ENCODE assay signal across 23 cellular contexts in genomic region chr13:31334994-31335549, GRCh38.
"Had no signal": no experiment of that assay in that cellular context is flagged by ENCODE, and none has a peak within 500 bp of the region (broad histone marks: within the 10 kb centered on the region; RNA-seq: fewer than 3 reads in every experiment).

No MANE protein-coding gene starts in this region.

- ATAC-seq: heart right ventricle; left ventricle myocardium superior; naive thymus-derived CD4-positive, alpha-beta T cell; right lobe of liver; stimulated activated naive B cell treated with anti-CD40 and anti-IgM and Interleukin-4, amounts not matched to agents 10 μg/mL and 1 μg/mL and 100 μg/mL, for 72 hours; stimulated activated naive CD8-positive, alpha-beta T cell treated with anti-CD3 and anti-CD28 coated beads, Interleukin-15, amount 100 ng/mL, for 72 hours; upper lobe of right lung had no signal

- FAIRE-seq: colon had no signal

- H3K4me3 ChIP-seq: heart right ventricle, lung, prostate gland, right lobe of liver, testis, tibial nerve, upper lobe of right lung, vagina had no signal

- H2AFZ ChIP-seq: parathyroid adenoma had no signal

- H3K79me2 ChIP-seq: parathyroid adenoma had no signal

- H3K27me3 ChIP-seq: heart right ventricle, right lobe of liver, testis, tibial nerve, upper lobe of right lung, vagina had no signal

- DNase-seq: dermis blood vessel endothelial cell; erythroblast; foreskin melanocyte; heart right ventricle; islet precursor cell; left ventricle myocardium superior; mesenchymal stem cell; midbrain; naive thymus-derived CD4-positive, alpha-beta T cell; nephron progenitor cell; right lobe of liver; stimulated activated CD4-positive, alpha-beta T cell treated with anti-CD3 and anti-CD28 coated beads, Interleukin-2, amount 100 ng/mL, for 24 hours; stimulated activated CD4-positive, alpha-beta T cell treated with anti-CD3 and anti-CD28 coated beads, Interleukin-4, amount 100 ng/mL, for 4 hours; stimulated activated naive B cell treated with anti-CD40 and anti-IgM and Interleukin-4, amounts not matched to agents 10 μg/mL and 1 μg/mL and 100 μg/mL, for 72 hours; stimulated activated naive CD8-positive, alpha-beta T cell treated with anti-CD3 and anti-CD28 coated beads, Interleukin-15, amount 100 ng/mL, for 72 hours; testis; upper lobe of right lung had no signal

- H3K27ac ChIP-seq: heart right ventricle, parathyroid adenoma, prostate gland, right lobe of liver, testis, tibial nerve, upper lobe of right lung, vagina had no signal

- H3K9ac ChIP-seq: parathyroid adenoma had no signal

- H3K4me1 ChIP-seq: heart right ventricle, parathyroid adenoma, prostate gland, right lobe of liver, testis, tibial nerve, upper lobe of right lung, vagina had no signal

- H3K9me3 ChIP-seq: prostate gland, right lobe of liver, testis, upper lobe of right lung, vagina had no signal

- H3K36me3 ChIP-seq: prostate gland, right lobe of liver, tibial nerve, upper lobe of right lung, vagina had no signal
